Comparison of ENCODE assay signal across 12 cellular contexts in genomic region chr9:109935406-109936087, GRCh38.
DNase-seq lines count a peak whose midpoint lies in the region; ATAC-seq and TF ChIP-seq lines count a peak whose summit lies in the region.
"Had no signal": no experiment of that assay in that cellular context is flagged by ENCODE, and none has a peak within 500 bp of the region (broad histone marks: within the 10 kb centered on the region; RNA-seq: fewer than 3 reads in every experiment).

No MANE protein-coding gene starts in this region.

- H3K36me3 Mint-ChIP-seq in activated T-helper 2 cell treated with anti-CD3 and anti-CD28 coated beads, Interferon-gamma antibody, Interleukin-2, Interleukin-4, amounts not matched to agents 10 μg/mL and 5 μg/mL and 100 μg/mL, durations not matched to agents 14 hours and 24 hours and 36 hours (ENCODE audit: low read depth), result peaks cover 11% of the 10 kb centered on the region

- H3K27me3 ChIP-seq in DOHH2 (ENCODE audit: control insufficient read depth, low read length) (no peaks in the 10 kb centered on the region), SJCRH30 (no peaks in the 10 kb centered on the region)

- no peak for TF ChIP-seq CTCF in DOHH2 (IDR thresholded peaks at IDR 0.05; ENCODE audit: low read depth, low read length, poor library complexity, severe bottlenecking)

- intact Hi-C loops in activated T-helper 2 cell treated with anti-CD3 and anti-CD28 coated beads, Interferon-gamma antibody, Interleukin-2, Interleukin-4, amounts not matched to agents 10 μg/mL and 5 μg/mL and 100 μg/mL, durations not matched to agents 14 hours and 24 hours and 36 hours (cut with micrococcal nuclease), result no loop called here

- H3K9me2 ChIP-seq in DOHH2 (replicated peaks; ENCODE audit: control insufficient read depth, low read length), result no peaks in the 10 kb centered on the region

- no peak for DNase-seq in activated T-helper 2 cell treated with anti-CD3 and anti-CD28 coated beads, Interferon-gamma antibody, Interleukin-2, Interleukin-4, amounts not matched to agents 10 μg/mL and 5 μg/mL and 100 μg/mL, durations not matched to agents 14 hours and 24 hours and 36 hours (ENCODE audit: low spot score)
- DNase-seq in HPDE6-E6E7 (ENCODE audit: extremely low spot score) (no peak), SJCRH30 (no peak), amniotic stem cell (lab: John Stamatoyannopoulos, UW) (no peak)
- DNase-seq: NCI-H2081 treated with DMSO at 0.1 percent for 48 hours; stimulated activated naive CD4-positive, alpha-beta T cell treated with Interleukin-2 at 50 U/mL for 16 hours had no signal

- H3K36me3 ChIP-seq in DOHH2 (ENCODE audit: control insufficient read depth, low read length) (no peaks in the 10 kb centered on the region), SJCRH30 (peaks cover 49% of the 10 kb centered on the region)

- H3K79me2 ChIP-seq in DOHH2 (ENCODE audit: control insufficient read depth, low read length), result no peaks in the 10 kb centered on the region

- H3K9me3 ChIP-seq in DOHH2 (ENCODE audit: control insufficient read depth, insufficient read depth, low read length) (no peaks in the 10 kb centered on the region), SJCRH30 (replicated peaks) (no peaks in the 10 kb centered on the region)

- H3K4me2 ChIP-seq in DOHH2 (ENCODE audit: low read length), result 0 out of 2 replicates have a peak overlapping the region, but pooled peaks have one; percentile 30

- H3K9me3 Mint-ChIP-seq in activated T-helper 2 cell treated with anti-CD3 and anti-CD28 coated beads, Interferon-gamma antibody, Interleukin-2, Interleukin-4, amounts not matched to agents 10 μg/mL and 5 μg/mL and 100 μg/mL, durations not matched to agents 14 hours and 24 hours and 36 hours, result peaks cover 10% of the 10 kb centered on the region

- H3K4me1 Mint-ChIP-seq in activated T-helper 2 cell treated with anti-CD3 and anti-CD28 coated beads, Interferon-gamma antibody, Interleukin-2, Interleukin-4, amounts not matched to agents 10 μg/mL and 5 μg/mL and 100 μg/mL, durations not matched to agents 14 hours and 24 hours and 36 hours (ENCODE audit: low read depth), result peaks cover 48% of the 10 kb centered on the region

- no peak overlapping the region for H3K27ac ChIP-seq in DOHH2 (ENCODE audit: low read depth, low read length)
- no peak overlapping the region for H3K27ac ChIP-seq in SJCRH30
- H3K27ac ChIP-seq: HL-60 had no signal

- H4K20me1 ChIP-seq in DOHH2 (ENCODE audit: control insufficient read depth, insufficient read depth, low read depth, low read length), result no peaks in the 10 kb centered on the region

- ATAC-seq in GM19395 (IDR thresholded peaks at IDR 0.05; ENCODE audit: unreplicated experiment), result peak; percentile 68
- ATAC-seq in HG03064 (IDR thresholded peaks at IDR 0.05; ENCODE audit: low read depth, unreplicated experiment), result peak; percentile 67
- no peak for ATAC-seq in GM19397 (IDR thresholded peaks at IDR 0.05; ENCODE audit: unreplicated experiment)
- ATAC-seq: SK-N-SH treated with all-trans-retinoic acid at 6 μM for 48 hours had no signal

- H3K4me3 Mint-ChIP-seq in activated T-helper 2 cell treated with anti-CD3 and anti-CD28 coated beads, Interferon-gamma antibody, Interleukin-2, Interleukin-4, amounts not matched to agents 10 μg/mL and 5 μg/mL and 100 μg/mL, durations not matched to agents 14 hours and 24 hours and 36 hours (ENCODE audit: low read depth), result no peak overlapping the region

- peak overlapping the region; percentile 84 for H3K27ac Mint-ChIP-seq in activated T-helper 2 cell treated with anti-CD3 and anti-CD28 coated beads, Interferon-gamma antibody, Interleukin-2, Interleukin-4, amounts not matched to agents 10 μg/mL and 5 μg/mL and 100 μg/mL, durations not matched to agents 14 hours and 24 hours and 36 hours

- peaks cover 55% of the 10 kb centered on the region for H3K4me1 ChIP-seq in DOHH2 (ENCODE audit: control insufficient read depth, low read length)
- no peaks in the 10 kb centered on the region for H3K4me1 ChIP-seq in SJCRH30

- no peaks in the 10 kb centered on the region for H3K27me3 Mint-ChIP-seq in activated T-helper 2 cell treated with anti-CD3 and anti-CD28 coated beads, Interferon-gamma antibody, Interleukin-2, Interleukin-4, amounts not matched to agents 10 μg/mL and 5 μg/mL and 100 μg/mL, durations not matched to agents 14 hours and 24 hours and 36 hours (ENCODE audit: low read depth)

- H3K4me3 ChIP-seq in DOHH2 (ENCODE audit: low read length) (no peak overlapping the region), SJCRH30 (no peak overlapping the region)

- no peaks in the 10 kb centered on the region for H3F3A ChIP-seq in DOHH2 (ENCODE audit: control insufficient read depth, insufficient read depth)
